ENCODE assay signal across 8 cellular contexts in genomic region chr2:144854596-144854995, GRCh38.
"Had no signal": no experiment of that assay in that cellular context is flagged by ENCODE, and none has a peak within 500 bp of the region (broad histone marks: within the 10 kb centered on the region; RNA-seq: fewer than 3 reads in every experiment).

No MANE protein-coding gene starts in this region.

- H3K4me2 ChIP-seq: KMS-11 had no signal

- ATAC-seq: HepG2 had no signal

- H3K27me3 Mint-ChIP-seq: IgD-negative memory B cell had no signal

- H3K27ac ChIP-seq: HL-60, KMS-11 had no signal

- H3K4me1 Mint-ChIP-seq: IgD-negative memory B cell had no signal

- H3K4me3 Mint-ChIP-seq: IgD-negative memory B cell had no signal

- H3K36me3 Mint-ChIP-seq: IgD-negative memory B cell had no signal

- H3K27ac Mint-ChIP-seq: IgD-negative memory B cell had no signal

- DNase-seq: IMR-90, KBM-7, KG1 had no signal

- H3K9ac ChIP-seq: KMS-11 had no signal

- FAIRE-seq: HepG2, HTR-8/SVneo had no signal
